Comparison of ENCODE assay signal across 11 cellular contexts in the genomic region with DNA sequence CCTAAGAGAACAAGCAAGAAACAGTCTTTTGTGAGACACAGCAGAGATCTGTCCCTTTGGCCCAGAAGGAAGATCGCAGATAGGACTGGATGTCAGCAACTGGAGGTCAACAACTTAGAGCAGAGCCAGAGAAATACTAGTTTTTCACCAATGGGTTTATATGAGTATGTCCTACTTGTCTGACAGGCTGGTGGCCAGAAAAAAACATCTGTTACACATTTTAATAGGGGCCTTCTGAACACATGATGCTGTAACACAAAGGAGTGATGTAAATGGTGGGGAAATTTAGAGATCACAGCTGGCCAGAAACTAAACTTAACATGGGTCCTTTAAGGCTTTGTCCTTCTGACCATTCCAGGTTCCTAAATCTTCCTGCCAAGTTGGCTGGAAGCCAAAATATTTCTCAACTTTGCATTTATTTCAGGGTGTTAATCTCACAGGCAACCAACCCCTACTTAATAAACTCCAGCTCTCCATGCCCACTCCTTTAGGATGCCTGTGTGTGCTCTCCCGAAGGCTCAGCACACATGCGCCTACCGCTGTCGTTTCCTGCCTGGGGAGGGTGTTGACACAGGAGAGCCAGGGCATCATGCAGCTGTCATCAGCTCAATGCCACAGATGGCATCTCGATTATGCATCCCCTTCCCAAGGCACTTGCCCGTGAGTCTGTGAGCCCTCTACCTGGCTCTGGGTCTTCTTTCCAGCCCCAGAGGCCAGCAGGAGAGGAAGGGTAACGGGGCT.
DNase-seq lines count a peak whose midpoint lies in the region; FAIRE-seq and TF ChIP-seq lines count a peak whose summit lies in the region.
"Had no signal": no experiment of that assay in that cellular context is flagged by ENCODE, and none has a peak within 500 bp of the region (broad histone marks: within the 10 kb centered on the region; RNA-seq: fewer than 3 reads in every experiment).

No MANE protein-coding gene starts in this region.

- H3K27ac ChIP-seq in SK-N-MC (peak overlapping the region; percentile 95), left ventricle myocardium inferior (replicated peaks) (peak overlapping the region; percentile 78)

- TF ChIP-seq CTCF in left ventricle myocardium inferior (IDR thresholded peaks at IDR 0.05; ENCODE audit: borderline replicate concordance), result no peak
- no peak for TF ChIP-seq CTCF in D721Med (IDR thresholded peaks at IDR 0.05; ENCODE audit: insufficient read depth, missing control alignments)

- DNase-seq in GM04504 (ENCODE audit: low read depth), result peak; percentile 61
- DNase-seq in SK-N-MC (ENCODE audit: low read depth, low spot score), result no peak
- DNase-seq in left ventricle myocardium inferior, result peak; percentile 29
- DNase-seq in skeletal muscle cell (ENCODE audit: low read depth), result peak; percentile 69
- no peak for DNase-seq in NOMO-1 treated with DMSO at 0.1 percent for 48 hours (lab: John Stamatoyannopoulos, UW; ENCODE audit: unreplicated experiment)
- no peak for DNase-seq in D721Med (ENCODE audit: insufficient read length, low spot score)
- no peak for DNase-seq in MV-4-11 (lab: John Stamatoyannopoulos, UW)
- no peak for DNase-seq in SIG-M5 (lab: John Stamatoyannopoulos, UW)
- DNase-seq: activated CD8-positive, alpha-beta T cell treated with anti-CD3 and anti-CD28 coated beads, Interleukin-2, amount 10 ng/mL, durations not matched to agents 7 days and 5 days; erythroblast; NCI-H2107 had no signal

- H3K27me3 ChIP-seq in left ventricle myocardium inferior (ENCODE audit: low read depth), result no peaks in the 10 kb centered on the region

- peaks cover 49% of the 10 kb centered on the region for H3K4me1 ChIP-seq in left ventricle myocardium inferior

- no peaks in the 10 kb centered on the region for H3K36me3 ChIP-seq in SK-N-MC (ENCODE audit: insufficient read depth, low read length)
- H3K36me3 ChIP-seq in left ventricle myocardium inferior, result no peaks in the 10 kb centered on the region

- intact Hi-C loops in left ventricle myocardium inferior (cut with micrococcal nuclease), result no loop called here

- peak overlapping the region; percentile 58 for H3K9ac ChIP-seq in SK-N-MC (ENCODE audit: insufficient read length)

- FAIRE-seq in D721Med (lab: Jason Lieb, UNC), result no peak

- H3K4me3 ChIP-seq in SK-N-MC (peak overlapping the region; percentile 65), left ventricle myocardium inferior (no peak overlapping the region), skeletal muscle cell (ENCODE audit: low read depth, low read length) (no peak overlapping the region)

- H3K9me3 ChIP-seq in SK-N-MC (ENCODE audit: low read depth, low read length), result no peaks in the 10 kb centered on the region
- H3K9me3 ChIP-seq in left ventricle myocardium inferior (replicated peaks), result peaks cover 9% of the 10 kb centered on the region

Comparison
In these comparisons a context has a peak if more than half of its experiments do, and no peak if none do; other contexts are left out.
1. DNase-seq: peak in GM04504 (single experiment), left ventricle myocardium inferior (single experiment) and skeletal muscle cell (single experiment); none in SK-N-MC (single experiment), NOMO-1 treated with DMSO at 0.1 percent for 48 hours (single experiment), D721Med (single experiment), MV-4-11 (single experiment) and SIG-M5 (single experiment).